Comparison of ENCODE assay signal across 8 cellular contexts in genomic region chr3:123202451-123202850, GRCh38. TPM values are rescaled to one million over a fixed set of nuclear protein-coding genes. Genes with fewer than 3 reads are reported as not detected.
DNase-seq lines count a peak whose midpoint lies in the region; ATAC-seq and TF ChIP-seq lines count a peak whose summit lies in the region.

No MANE protein-coding gene starts in this region.

- TF ChIP-seq POLR2A in prostate gland (IDR thresholded peaks at IDR 0.05) = no peak

- H3K27ac ChIP-seq in prostate gland = peak overlapping the region; percentile 90

- H3K27ac Mint-ChIP-seq in stimulated activated naive CD8-positive, alpha-beta T cell treated with anti-CD3 and anti-CD28 coated beads, Interleukin-15, Interleukin-2, amounts not matched to agents 100 ng/mL and 50 ng/mL, for 24 hours = peak overlapping the region; percentile 96
- H3K27ac Mint-ChIP-seq in T-helper 17 cell = peak overlapping the region; percentile 96

- H3K36me3 ChIP-seq in prostate gland = no peaks in the 10 kb centered on the region

- no peaks in the 10 kb centered on the region for H3K36me3 Mint-ChIP-seq in stimulated activated naive CD8-positive, alpha-beta T cell treated with anti-CD3 and anti-CD28 coated beads, Interleukin-15, Interleukin-2, amounts not matched to agents 100 ng/mL and 50 ng/mL, for 24 hours (ENCODE audit: low read depth)
- no peaks in the 10 kb centered on the region for H3K36me3 Mint-ChIP-seq in T-helper 17 cell (ENCODE audit: low read depth)

- ATAC-seq in stimulated activated naive CD8-positive, alpha-beta T cell treated with anti-CD3 and anti-CD28 coated beads, Interleukin-15, Interleukin-2, amounts not matched to agents 100 U/mL and 50 U/mL, for 24 hours = no peak
- ATAC-seq in T-helper 17 cell = no peak
- no peak for ATAC-seq in GM21717 (IDR thresholded peaks at IDR 0.05; ENCODE audit: unreplicated experiment)

- no peak for DNase-seq in stimulated activated naive CD8-positive, alpha-beta T cell treated with anti-CD3 and anti-CD28 coated beads, Interleukin-15, Interleukin-2, amounts not matched to agents 100 U/mL and 50 U/mL, for 24 hours
- DNase-seq in T-helper 17 cell = no peak
- no peak for DNase-seq in fibroblast of pulmonary artery (ENCODE audit: low read depth)
- DNase-seq in prostate gland (ENCODE audit: low spot score) = no peak
- DNase-seq in NCI-H187 (lab: John Stamatoyannopoulos, UW) = no peak
- no peak for DNase-seq in activated CD4-positive, CD25-positive, alpha-beta regulatory T cell treated with anti-CD3 and anti-CD28 coated beads, Interleukin-2, amount 50 U/mL, for 72 hours

- H3K4me3 ChIP-seq in fibroblast of pulmonary artery (replicated peaks; ENCODE audit: low read depth, low read length) = peak overlapping the region; percentile 92
- peak overlapping the region; percentile 83 to 94 for H3K4me3 ChIP-seq in prostate gland

- TF ChIP-seq CTCF in fibroblast of pulmonary artery (IDR thresholded peaks at IDR 0.05; ENCODE audit: low read length, missing control alignments) = no peak
- peak in 1 of 4 experiments; percentile 6 for TF ChIP-seq CTCF in prostate gland (IDR thresholded peaks at IDR 0.05)

- no peaks in the 10 kb centered on the region for H3K9me3 Mint-ChIP-seq in stimulated activated naive CD8-positive, alpha-beta T cell treated with anti-CD3 and anti-CD28 coated beads, Interleukin-15, Interleukin-2, amounts not matched to agents 100 ng/mL and 50 ng/mL, for 24 hours

- H3K4me3 Mint-ChIP-seq in stimulated activated naive CD8-positive, alpha-beta T cell treated with anti-CD3 and anti-CD28 coated beads, Interleukin-15, Interleukin-2, amounts not matched to agents 100 ng/mL and 50 ng/mL, for 24 hours = peak overlapping the region; percentile 93
- H3K4me3 Mint-ChIP-seq in T-helper 17 cell = peak overlapping the region; percentile 86

- H3K27me3 ChIP-seq in prostate gland (replicated peaks; ENCODE audit: insufficient read depth) = no peaks in the 10 kb centered on the region

- WGBS in prostate gland = under 1% methylated on average over 7 of the region's 7 CpGs

- H3K27me3 Mint-ChIP-seq in stimulated activated naive CD8-positive, alpha-beta T cell treated with anti-CD3 and anti-CD28 coated beads, Interleukin-15, Interleukin-2, amounts not matched to agents 100 ng/mL and 50 ng/mL, for 24 hours = no peaks in the 10 kb centered on the region
- H3K27me3 Mint-ChIP-seq in T-helper 17 cell = no peaks in the 10 kb centered on the region

- no peaks in the 10 kb centered on the region for H3K4me1 ChIP-seq in prostate gland (replicated peaks)

- intact Hi-C loops in prostate gland (cut with DNase I) = no loop called here

- H3K9me3 ChIP-seq in T-helper 17 cell (ENCODE audit: control insufficient read depth, low read length, poor library complexity, severe bottlenecking) = no peaks in the 10 kb centered on the region
- H3K9me3 ChIP-seq in prostate gland = no peaks in the 10 kb centered on the region

- peaks cover 27% of the 10 kb centered on the region for H3K4me1 Mint-ChIP-seq in stimulated activated naive CD8-positive, alpha-beta T cell treated with anti-CD3 and anti-CD28 coated beads, Interleukin-15, Interleukin-2, amounts not matched to agents 100 ng/mL and 50 ng/mL, for 24 hours (ENCODE audit: low read depth)
- peaks cover 9% of the 10 kb centered on the region for H3K4me1 Mint-ChIP-seq in T-helper 17 cell

RNA-seq across cellular contexts. Expression of gene SEC22A, which starts 0.7 kb away (rescaled TPM):
- 10 to 100 TPM; 17.2 to 19.2 TPM for total RNA-seq in T-helper 17 cell
- total RNA-seq in prostate gland = 10 to 100 TPM; 26.8 to 34.9 TPM
